ENCODE assay signal across 12 cellular contexts in genomic region chr15:73751481-73751880, GRCh38. TPM values are rescaled to one million over a fixed set of nuclear protein-coding genes. Genes with fewer than 3 reads are reported as not detected.
DNase-seq lines count a peak whose midpoint lies in the region; ATAC-seq, FAIRE-seq and TF ChIP-seq lines count a peak whose summit lies in the region.
"Had no signal": no experiment of that assay in that cellular context is flagged by ENCODE, and none has a peak within 500 bp of the region (broad histone marks: within the 10 kb centered on the region; RNA-seq: fewer than 3 reads in every experiment).

No MANE protein-coding gene starts in this region.

- H3K36me3 Mint-ChIP-seq in nephron progenitor cell (ENCODE audit: low read depth): no peaks in the 10 kb centered on the region
- H3K36me3 Mint-ChIP-seq: immature natural killer cell had no signal

- ATAC-seq in Right ventricle myocardium superior (ENCODE audit: poor library complexity) (peak; percentile 10), Right ventricle myocardium inferior (no peak), HG02759 (IDR thresholded peaks at IDR 0.05; ENCODE audit: unreplicated experiment) (no peak)

- no peak for FAIRE-seq in HTR-8/SVneo (lab: Jason Lieb, UNC)
- FAIRE-seq: G401.6 had no signal

- peak overlapping the region; percentile 17 for H3K4me3 ChIP-seq in fibroblast of the aortic adventitia (ENCODE audit: low read depth, low read length)
- H3K4me3 ChIP-seq in urinary bladder (ENCODE audit: low read depth, low read length): peak overlapping the region; percentile 55

- intact Hi-C loops in Right ventricle myocardium superior (cut with DNase I) (no loop called here), Right ventricle myocardium inferior (cut with DNase I) (no loop called here)

- H3K4me1 ChIP-seq in urinary bladder (ENCODE audit: insufficient read depth): no peaks in the 10 kb centered on the region

- 17% methylated on average over 9 of the region's 9 CpGs for WGBS in urinary bladder

- no peak for DNase-seq in Right ventricle myocardium superior
- no peak for DNase-seq in Right ventricle myocardium inferior (ENCODE audit: missing footprints)
- DNase-seq in fibroblast of the aortic adventitia (ENCODE audit: low read depth): no peak
- no peak for DNase-seq in nephron progenitor cell
- DNase-seq in DMS153 (lab: John Stamatoyannopoulos, UW): no peak
- no peak for DNase-seq in HTR-8/SVneo (ENCODE audit: insufficient read length, low spot score)
- DNase-seq: amniotic stem cell, immature natural killer cell, NCI-H146 had no signal

- TF ChIP-seq CTCF in fibroblast of the aortic adventitia (IDR thresholded peaks at IDR 0.05; ENCODE audit: insufficient read depth, low read length): no peak
- no peak for TF ChIP-seq CTCF in nephron progenitor cell (IDR thresholded peaks at IDR 0.05)

- H3K36me3 ChIP-seq in urinary bladder (ENCODE audit: insufficient read depth): no peaks in the 10 kb centered on the region

- H3K27me3 Mint-ChIP-seq in nephron progenitor cell (ENCODE audit: low read depth, poor library complexity): peaks cover 39% of the 10 kb centered on the region

- H3K4me3 Mint-ChIP-seq in nephron progenitor cell: peak overlapping the region; percentile 80
- H3K4me3 Mint-ChIP-seq: immature natural killer cell had no signal

- H3K27ac ChIP-seq in urinary bladder (ENCODE audit: low read depth): no peak overlapping the region

- H3K27ac Mint-ChIP-seq in nephron progenitor cell: no peak overlapping the region
- H3K27ac Mint-ChIP-seq: immature natural killer cell had no signal

- peaks cover 50% of the 10 kb centered on the region for H3K4me1 Mint-ChIP-seq in nephron progenitor cell
- H3K4me1 Mint-ChIP-seq: immature natural killer cell had no signal

- no peaks in the 10 kb centered on the region for H3K9me3 Mint-ChIP-seq in nephron progenitor cell

RNA-seq across cellular contexts. Expression of gene INSYN1, which starts 1.7 kb away (rescaled TPM):
- 155 TPM for total RNA-seq in Right ventricle myocardium superior
- total RNA-seq in Right ventricle myocardium inferior: 165 TPM
- total RNA-seq in fibroblast of the aortic adventitia (ENCODE audit: low replicate concordance): 1.2 and 5.5 TPM in 2 replicates
- total RNA-seq in urinary bladder: 7.3 TPM
- polyA plus RNA-seq in urinary bladder: 12.2 TPM
- polyA plus RNA-seq: immature natural killer cell had no signal

Comparison
In these comparisons a context has a peak if more than half of its experiments do, and no peak if none do; other contexts are left out.
1. RNA of gene INSYN1, which starts 1.7 kb away (total RNA-seq): 165 TPM in Right ventricle myocardium inferior (single experiment) and 155 TPM in Right ventricle myocardium superior (single experiment); 7.3 TPM in urinary bladder (single experiment) and 1.2 to 5.5 TPM in fibroblast of the aortic adventitia; every median in the first group is over 10 times any median in the second.